8 cellular contexts compared by ENCODE assay signal in genomic region chr17:70934834-70935233, GRCh38.
"Had no signal": no experiment of that assay in that cellular context is flagged by ENCODE, and none has a peak within 500 bp of the region (broad histone marks: within the 10 kb centered on the region; RNA-seq: fewer than 3 reads in every experiment).

No MANE protein-coding gene starts in this region.

- DNase-seq: H7, HFFc6, KBM-7 had no signal

- H2AFZ ChIP-seq: GM23338 had no signal

- FAIRE-seq: HTR-8/SVneo had no signal

- H3K4me1 ChIP-seq: HAP-1 had no signal

- ATAC-seq: GM23338, HCT116 had no signal

- H3K4me3 ChIP-seq: GM23338, HAP-1 had no signal

- H3K4me2 ChIP-seq: GM23338, KMS-11 had no signal

- H3K27ac ChIP-seq: KMS-11 had no signal

- H3K36me3 ChIP-seq: HAP-1 had no signal

- H3K9ac ChIP-seq: KMS-11 had no signal
